Comparison of ENCODE assay signal across 18 cellular contexts in genomic region chr9:99398241-99398640, GRCh38.
"Had no signal": no experiment of that assay in that cellular context is flagged by ENCODE, and none has a peak within 500 bp of the region (broad histone marks: within the 10 kb centered on the region; RNA-seq: fewer than 3 reads in every experiment).

No MANE protein-coding gene starts in this region.

- H3K4me3 Mint-ChIP-seq: activated T-helper 1 cell treated with anti-CD3 and anti-CD28 coated beads, Interleukin-12 subunit alpha, Interleukin-12 subunit beta, Interleukin-2, Interleukin-4 antibody, amounts not matched to agents 30 ng/mL and 10 ng/mL and 1 ng/mL, durations not matched to agents 14 hours and 24 hours and 36 hours; effector memory CD8-positive, alpha-beta T cell; naive thymus-derived CD4-positive, alpha-beta T cell had no signal

- H3K4me1 Mint-ChIP-seq: naive thymus-derived CD4-positive, alpha-beta T cell had no signal

- H3K4me1 ChIP-seq: gastroesophageal sphincter, pancreas, spleen, stomach, upper lobe of right lung had no signal

- H3K4me3 ChIP-seq: gastroesophageal sphincter, mucosa of descending colon, pancreas, spleen, stomach, thoracic aorta, upper lobe of right lung had no signal

- H3K27ac ChIP-seq: epithelial cell of prostate, gastroesophageal sphincter, pancreas, spleen, stomach, thoracic aorta, upper lobe of right lung had no signal

- H3K36me3 ChIP-seq: gastroesophageal sphincter, pancreas, spleen, stomach, thoracic aorta, upper lobe of right lung had no signal

- ATAC-seq: effector memory CD8-positive, alpha-beta T cell; gastroesophageal sphincter; left lobe of liver; mucosa of descending colon; naive thymus-derived CD4-positive, alpha-beta T cell; pancreas; sciatic nerve; upper lobe of right lung had no signal

- H3K27me3 ChIP-seq: gastroesophageal sphincter, pancreas, stomach, upper lobe of right lung had no signal

- H3K9me3 ChIP-seq: gastroesophageal sphincter, mucosa of descending colon, pancreas, spleen, stomach, thoracic aorta, upper lobe of right lung had no signal

- H3K27ac Mint-ChIP-seq: activated T-helper 1 cell treated with anti-CD3 and anti-CD28 coated beads, Interleukin-12 subunit alpha, Interleukin-12 subunit beta, Interleukin-2, Interleukin-4 antibody, amounts not matched to agents 30 ng/mL and 10 ng/mL and 1 ng/mL, durations not matched to agents 14 hours and 24 hours and 36 hours; effector memory CD8-positive, alpha-beta T cell; naive thymus-derived CD4-positive, alpha-beta T cell had no signal

- DNase-seq: activated CD4-positive, alpha-beta T cell treated with anti-CD3 and anti-CD28 coated beads, Interleukin-2, amount 50 U/mL, for 1 hour; activated CD8-positive, alpha-beta memory T cell treated with anti-CD3 and anti-CD28 coated beads for 24 hours; activated naive CD4-positive, alpha-beta T cell; aorta; cerebellar nuclear complex; effector memory CD8-positive, alpha-beta T cell; mucosa of descending colon; naive thymus-derived CD4-positive, alpha-beta T cell; pancreas; spleen; stomach; upper lobe of right lung had no signal

- H3K9me3 Mint-ChIP-seq: activated T-helper 1 cell treated with anti-CD3 and anti-CD28 coated beads, Interleukin-12 subunit alpha, Interleukin-12 subunit beta, Interleukin-2, Interleukin-4 antibody, amounts not matched to agents 30 ng/mL and 10 ng/mL and 1 ng/mL, durations not matched to agents 14 hours and 24 hours and 36 hours; effector memory CD8-positive, alpha-beta T cell had no signal

- H3K36me3 Mint-ChIP-seq: naive thymus-derived CD4-positive, alpha-beta T cell had no signal
